Comparison of ENCODE assay signal across 25 cellular contexts in the genomic region with DNA sequence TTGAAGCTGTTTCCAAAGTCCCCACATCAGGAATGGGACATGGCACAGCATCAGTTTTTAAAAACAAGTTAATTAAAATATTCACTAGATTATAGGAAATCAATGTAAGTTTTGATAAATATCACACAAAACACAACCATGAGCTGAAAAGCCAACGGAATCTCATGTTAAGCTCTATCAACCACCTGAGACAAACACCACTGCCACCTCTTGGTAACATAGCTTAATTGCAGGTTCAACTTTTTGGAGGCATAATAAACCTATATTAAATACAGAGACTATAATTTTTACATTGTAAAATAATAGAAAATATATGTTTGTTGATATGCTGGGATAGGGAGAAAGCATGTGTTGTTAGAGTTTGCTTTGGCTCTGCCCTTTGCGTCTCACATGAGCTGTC.
DNase-seq lines count a peak whose midpoint lies in the region; ATAC-seq, FAIRE-seq and TF ChIP-seq lines count a peak whose summit lies in the region.
"Had no signal": no experiment of that assay in that cellular context is flagged by ENCODE, and none has a peak within 500 bp of the region (broad histone marks: within the 10 kb centered on the region; RNA-seq: fewer than 3 reads in every experiment).

No MANE protein-coding gene starts in this region.

- H3K27ac Mint-ChIP-seq in activated CD8-positive, alpha-beta T cell treated with anti-CD3 and anti-CD28 coated beads for 36 hours = no peak overlapping the region
- no peak overlapping the region for H3K27ac Mint-ChIP-seq in activated CD8-positive, alpha-beta T cell treated with anti-CD3 and anti-CD28 coated beads, Interleukin-2, amount 10 ng/mL, durations not matched to agents 7 days and 5 days
- H3K27ac Mint-ChIP-seq in type B pancreatic cell = no peak overlapping the region
- H3K27ac Mint-ChIP-seq: activated CD4-positive, alpha-beta memory T cell treated with anti-CD3 and anti-CD28 coated beads, Interleukin-2, amount 10 ng/mL, durations not matched to agents 7 days and 5 days; activated naive CD4-positive, alpha-beta T cell treated with anti-CD3 and anti-CD28 coated beads, Interleukin-2, amount 50 U/mL, for 72 hours; dendritic cell treated with granulocyte-macrophage colony-stimulating factor and Interleukin-4, amounts not matched to agents 40 ng/mL and 50 ng/mL, for 4 days had no signal

- H3K36me3 Mint-ChIP-seq in activated CD8-positive, alpha-beta T cell treated with anti-CD3 and anti-CD28 coated beads for 36 hours (ENCODE audit: low read depth) = no peaks in the 10 kb centered on the region
- no peaks in the 10 kb centered on the region for H3K36me3 Mint-ChIP-seq in activated CD8-positive, alpha-beta T cell treated with anti-CD3 and anti-CD28 coated beads, Interleukin-2, amount 10 ng/mL, durations not matched to agents 7 days and 5 days (ENCODE audit: low read depth)
- H3K36me3 Mint-ChIP-seq in type B pancreatic cell = no peaks in the 10 kb centered on the region
- H3K36me3 Mint-ChIP-seq: activated naive CD4-positive, alpha-beta T cell treated with anti-CD3 and anti-CD28 coated beads, Interleukin-2, amount 50 U/mL, for 72 hours had no signal

- no peak overlapping the region for H2AFZ ChIP-seq in Loucy (ENCODE audit: low read length)
- H2AFZ ChIP-seq in K562 (ENCODE audit: low read depth, low read length) = no peak overlapping the region
- H2AFZ ChIP-seq: parathyroid adenoma had no signal

- H3K27me3 ChIP-seq in Loucy (ENCODE audit: insufficient read depth, low read length, poor library complexity, severe bottlenecking) (peaks cover 5% of the 10 kb centered on the region), K562 (ENCODE audit: control insufficient read depth in 2 of 2, insufficient read depth in 2 of 2, low read length in 2 of 2) (no peaks in the 10 kb centered on the region)
- H3K27me3 ChIP-seq: body of pancreas, vagina had no signal

- no peaks in the 10 kb centered on the region for H3K9me1 ChIP-seq in K562 (ENCODE audit: control insufficient read depth, insufficient read depth, low read length)

- no peak overlapping the region for H3K27ac ChIP-seq in K562 (ENCODE audit: extremely low read depth, low read depth, low read length)
- H3K27ac ChIP-seq: body of pancreas, epithelial cell of prostate, gastroesophageal sphincter, parathyroid adenoma, vagina had no signal

- H3K9ac ChIP-seq in Loucy (ENCODE audit: low read depth, low read length, poor library complexity, severe bottlenecking) (no peak overlapping the region), K562 (ENCODE audit: insufficient read depth in 1 of 2, low read depth in 2 of 2, low read length in 2 of 2) (no peak overlapping the region)
- H3K9ac ChIP-seq: parathyroid adenoma had no signal

- intact Hi-C loops in activated CD8-positive, alpha-beta T cell treated with anti-CD3 and anti-CD28 coated beads for 36 hours (cut with micrococcal nuclease) = no loop called here
- intact Hi-C loops in K562 (cut with micrococcal nuclease) = no loop called here

- in situ Hi-C loops in K562 (cut with MboI) = no loop called here

- H4K20me1 ChIP-seq in Loucy (ENCODE audit: insufficient read depth, low read length, poor library complexity, severe bottlenecking) = no peaks in the 10 kb centered on the region
- no peaks in the 10 kb centered on the region for H4K20me1 ChIP-seq in K562 (replicated peaks; ENCODE audit: control insufficient read depth, insufficient read depth, low read length)

- no peak overlapping the region for H3K4me3 Mint-ChIP-seq in activated CD8-positive, alpha-beta T cell treated with anti-CD3 and anti-CD28 coated beads for 36 hours
- no peak overlapping the region for H3K4me3 Mint-ChIP-seq in activated CD8-positive, alpha-beta T cell treated with anti-CD3 and anti-CD28 coated beads, Interleukin-2, amount 10 ng/mL, durations not matched to agents 7 days and 5 days
- H3K4me3 Mint-ChIP-seq in type B pancreatic cell = no peak overlapping the region
- H3K4me3 Mint-ChIP-seq: activated CD4-positive, alpha-beta memory T cell treated with anti-CD3 and anti-CD28 coated beads, Interleukin-2, amount 10 ng/mL, durations not matched to agents 7 days and 5 days; dendritic cell treated with granulocyte-macrophage colony-stimulating factor and Interleukin-4, amounts not matched to agents 40 ng/mL and 50 ng/mL, for 4 days had no signal

- H3K9me2 ChIP-seq in Loucy (replicated peaks; ENCODE audit: low read depth, low read length) = no peaks in the 10 kb centered on the region

- peak; percentile 35 to 57 for TF ChIP-seq RAD21 in K562 (CRISPR knock-in tag; conservative IDR thresholded peaks at IDR 0.05 in 1 of 2, IDR thresholded peaks at IDR 0.05 in 1 of 2)

- H3K4me2 ChIP-seq in Loucy (ENCODE audit: low read depth, low read length, poor library complexity, severe bottlenecking) (no peak overlapping the region), K562 (ENCODE audit: insufficient read depth, low read length) (no peak overlapping the region)

- H3K4me1 ChIP-seq in Loucy (ENCODE audit: insufficient read depth, low read length, poor library complexity, severe bottlenecking) (no peaks in the 10 kb centered on the region), K562 (replicated peaks in 1 of 2; ENCODE audit: control insufficient read depth in 2 of 2, insufficient read depth in 2 of 2, low read length in 2 of 2) (no peaks in the 10 kb centered on the region)
- H3K4me1 ChIP-seq: body of pancreas, HAP-1, parathyroid adenoma, vagina had no signal

- CTCF ChIA-PET in activated CD8-positive, alpha-beta T cell treated with anti-CD3 and anti-CD28 coated beads for 36 hours (lab: Charles Lee) = interaction anchor here (1.0 to 3.9 kb wide), 7 partner anchors 9 to 135 kb away, joined by 4 to 18 read pairs (median 6); no protein-coding TSS in a partner anchor
- CTCF ChIA-PET in activated CD8-positive, alpha-beta T cell treated with anti-CD3 and anti-CD28 coated beads, Interleukin-2, amount 10 ng/mL, durations not matched to agents 7 days and 5 days (lab: Charles Lee) = interaction anchor here (1.0 to 1.2 kb wide), 6 partner anchors 9 to 565 kb away, joined by 3 to 5 read pairs (median 4); no protein-coding TSS in a partner anchor
- CTCF ChIA-PET in K562 (lab: Yijun Ruan, JAX; ENCODE audit: low intra/inter-chr PET ratio) = interaction anchor here (0.6 kb wide), 1 partner anchor 53 kb away, joined by 3 read pairs; no protein-coding TSS in a partner anchor

- no TSS peak for BruUV-seq in K562 (replicated peaks; lab: Mats Ljungman, UMichigan)

- H3K4me1 Mint-ChIP-seq in activated CD8-positive, alpha-beta T cell treated with anti-CD3 and anti-CD28 coated beads for 36 hours (ENCODE audit: low read depth) = no peaks in the 10 kb centered on the region
- H3K4me1 Mint-ChIP-seq in activated CD8-positive, alpha-beta T cell treated with anti-CD3 and anti-CD28 coated beads, Interleukin-2, amount 10 ng/mL, durations not matched to agents 7 days and 5 days (ENCODE audit: low read depth) = no peaks in the 10 kb centered on the region
- peaks cover 15% of the 10 kb centered on the region for H3K4me1 Mint-ChIP-seq in type B pancreatic cell (ENCODE audit: unreplicated experiment)
- H3K4me1 Mint-ChIP-seq: activated CD4-positive, alpha-beta memory T cell treated with anti-CD3 and anti-CD28 coated beads, Interleukin-2, amount 10 ng/mL, durations not matched to agents 7 days and 5 days had no signal

- no peak for ATAC-seq in activated CD8-positive, alpha-beta T cell treated with anti-CD3 and anti-CD28 coated beads for 36 hours
- ATAC-seq in activated CD8-positive, alpha-beta T cell treated with anti-CD3 and anti-CD28 coated beads, Interleukin-2, amount 10 ng/mL, durations not matched to agents 7 days and 5 days = no peak
- no peak for ATAC-seq in K562
- ATAC-seq: activated naive CD4-positive, alpha-beta T cell treated with anti-CD3 and anti-CD28 coated beads, Interleukin-2, amount 50 U/mL, for 72 hours; body of pancreas; gastroesophageal sphincter; left ventricle myocardium superior had no signal

- H3K4me3 ChIP-seq in Loucy (ENCODE audit: low read length, poor library complexity, severe bottlenecking) (no peak overlapping the region), K562 (no peak overlapping the region)
- H3K4me3 ChIP-seq: body of pancreas, gastroesophageal sphincter, HAP-1, vagina had no signal

- H3K79me2 ChIP-seq in Loucy (ENCODE audit: insufficient read depth, low read length) (no peaks in the 10 kb centered on the region), K562 (ENCODE audit: control insufficient read depth, insufficient read depth, low read length) (no peaks in the 10 kb centered on the region)
- H3K79me2 ChIP-seq: parathyroid adenoma had no signal

- POLR2A ChIA-PET in activated CD8-positive, alpha-beta T cell treated with anti-CD3 and anti-CD28 coated beads for 36 hours (lab: Charles Lee) = no interaction called here
- POLR2A ChIA-PET in activated CD8-positive, alpha-beta T cell treated with anti-CD3 and anti-CD28 coated beads, Interleukin-2, amount 10 ng/mL, durations not matched to agents 7 days and 5 days (lab: Charles Lee) = no interaction called here
- POLR2A ChIA-PET in K562 (lab: Yijun Ruan, JAX) = interaction anchor here (1.2 kb wide), 1 partner anchor 33 kb away, joined by 3 read pairs; no protein-coding TSS in a partner anchor

- TF ChIP-seq CTCF in activated CD8-positive, alpha-beta T cell treated with anti-CD3 and anti-CD28 coated beads for 36 hours (IDR thresholded peaks at IDR 0.05) = peak; percentile 48
- TF ChIP-seq CTCF in Loucy (conservative IDR thresholded peaks at IDR 0.05; ENCODE audit: low read length) = peak; percentile 39
- TF ChIP-seq CTCF in K562 (IDR thresholded peaks at IDR 0.05 in 2 of 3, conservative IDR thresholded peaks at IDR 0.05 in 1 of 3; ENCODE audit: insufficient read depth in 2 of 3, low read depth in 1 of 3, low read length in 3 of 3) = peak in 2 of 3 experiments; percentile 42 to 47; a peak in 3 of 6 replicates
- TF ChIP-seq CTCF in type B pancreatic cell (conservative IDR thresholded peaks at IDR 0.05) = peak; percentile 60

- H3K9me3 ChIP-seq in Loucy (ENCODE audit: insufficient read depth, low read depth, low read length) (0 out of 2 replicates have a peak, but pooled peaks cover 3% of the 10 kb centered on the region), K562 (replicated peaks; ENCODE audit: control insufficient read depth, insufficient read depth, low read depth, low read length) (0 out of 2 replicates have a peak, but pooled peaks cover 3% of the 10 kb centered on the region)
- H3K9me3 ChIP-seq: body of pancreas, HAP-1, vagina had no signal

- DNase-seq in activated CD8-positive, alpha-beta T cell treated with anti-CD3 and anti-CD28 coated beads for 36 hours = no peak
- DNase-seq in activated CD8-positive, alpha-beta T cell treated with anti-CD3 and anti-CD28 coated beads, Interleukin-2, amount 10 ng/mL, durations not matched to agents 7 days and 5 days = no peak
- DNase-seq in K562 (ENCODE audit: extremely low read depth in 1 of 4, low spot score in 3 of 4) (peak in 2 of 4 experiments; percentile 15 to 21), type B pancreatic cell (ENCODE audit: extremely low spot score, unreplicated experiment) (no peak), NCI-H1105 (lab: John Stamatoyannopoulos, UW) (no peak), cerebellar nuclear complex (lab: John Stamatoyannopoulos, UW) (no peak), DMS114 treated with DMSO at 0.1 percent for 48 hours (lab: John Stamatoyannopoulos, UW; ENCODE audit: unreplicated experiment) (no peak)
- DNase-seq: activated CD4-positive, alpha-beta memory T cell treated with anti-CD3 and anti-CD28 coated beads, Interleukin-2, amount 10 ng/mL, durations not matched to agents 7 days and 5 days; activated T-cell treated with anti-CD3 and anti-CD28 coated beads, Interleukin-2, amount 50 U/mL, for 48 hours; body of pancreas; Karpas-422; left ventricle myocardium superior; NCI-H2029; NCI-H510A; RPMI8226; stimulated activated CD4-positive, alpha-beta T cell treated with anti-CD3 and anti-CD28 coated beads, Interleukin-2, amount 100 ng/mL, for 48 hours had no signal

- no peaks in the 10 kb centered on the region for H3F3A ChIP-seq in Loucy (ENCODE audit: low read depth)

- TF ChIP-seq POLR2A in K562 (conservative IDR thresholded peaks at IDR 0.05) = no peak

- no peak for TF ChIP-seq EP300 in K562 (IDR thresholded peaks at IDR 0.05; ENCODE audit: low read length)

- FAIRE-seq in K562 (lab: Jason Lieb, UNC) = peak; percentile 46
- FAIRE-seq: G401.6 had no signal

- H3K36me3 ChIP-seq in Loucy (ENCODE audit: insufficient read depth, low read length) (no peaks in the 10 kb centered on the region), K562 (ENCODE audit: control insufficient read depth, insufficient read depth, low read length) (no peaks in the 10 kb centered on the region)
- H3K36me3 ChIP-seq: gastroesophageal sphincter, HAP-1, vagina had no signal

- no peaks in the 10 kb centered on the region for H3K9me3 Mint-ChIP-seq in activated CD8-positive, alpha-beta T cell treated with anti-CD3 and anti-CD28 coated beads for 36 hours
- peaks cover 4% of the 10 kb centered on the region for H3K9me3 Mint-ChIP-seq in activated CD8-positive, alpha-beta T cell treated with anti-CD3 and anti-CD28 coated beads, Interleukin-2, amount 10 ng/mL, durations not matched to agents 7 days and 5 days (ENCODE audit: insufficient read depth)
- no peaks in the 10 kb centered on the region for H3K9me3 Mint-ChIP-seq in type B pancreatic cell
- H3K9me3 Mint-ChIP-seq: dendritic cell treated with granulocyte-macrophage colony-stimulating factor and Interleukin-4, amounts not matched to agents 40 ng/mL and 50 ng/mL, for 4 days had no signal

- 8% methylated on average over 2 of the region's 2 CpGs for WGBS in K562 (ENCODE audit: insufficient coverage, low coverage, missing lambda C conversion rate)

- H3K27me3 Mint-ChIP-seq in activated CD8-positive, alpha-beta T cell treated with anti-CD3 and anti-CD28 coated beads for 36 hours = no peaks in the 10 kb centered on the region
- H3K27me3 Mint-ChIP-seq in activated CD8-positive, alpha-beta T cell treated with anti-CD3 and anti-CD28 coated beads, Interleukin-2, amount 10 ng/mL, durations not matched to agents 7 days and 5 days (ENCODE audit: low read depth) = peaks cover 18% of the 10 kb centered on the region
- H3K27me3 Mint-ChIP-seq in type B pancreatic cell = no peaks in the 10 kb centered on the region
- H3K27me3 Mint-ChIP-seq: dendritic cell treated with granulocyte-macrophage colony-stimulating factor and Interleukin-4, amounts not matched to agents 40 ng/mL and 50 ng/mL, for 4 days had no signal
